In genomic region chr11:128279861-128280260, GRCh38 we compare ENCODE assay signal across 16 cellular contexts.
DNase-seq lines count a peak whose midpoint lies in the region; ATAC-seq and TF ChIP-seq lines count a peak whose summit lies in the region.
"Had no signal": no experiment of that assay in that cellular context is flagged by ENCODE, and none has a peak within 500 bp of the region (broad histone marks: within the 10 kb centered on the region; RNA-seq: fewer than 3 reads in every experiment).

No MANE protein-coding gene starts in this region.

- no peak for TF ChIP-seq POLR2A in suprapubic skin (IDR thresholded peaks at IDR 0.05)

- H4K20me1 ChIP-seq in SK-N-SH (ENCODE audit: insufficient read depth), result no peaks in the 10 kb centered on the region

- DNase-seq in SK-N-SH (no peak), T-helper 17 cell (no peak), kidney tubule cell (ENCODE audit: low spot score) (peak; percentile 19), suprapubic skin (ENCODE audit: low spot score in 2 of 2) (no peak), DMS53 (lab: John Stamatoyannopoulos, UW) (no peak)
- no peak for DNase-seq in activated CD8-positive, alpha-beta memory T cell treated with anti-CD3 and anti-CD28 coated beads, Interleukin-2, amount 50 U/mL, for 4 hours
- DNase-seq in activated naive CD8-positive, alpha-beta T cell treated with anti-CD3 and anti-CD28 coated beads for 36 hours, result no peak
- DNase-seq: activated CD8-positive, alpha-beta memory T cell treated with anti-CD3 and anti-CD28 coated beads, Interleukin-2, amount 10 ng/mL, durations not matched to agents 7 days and 5 days; activated naive CD4-positive, alpha-beta T cell treated with anti-CD3 and anti-CD28 coated beads, Interleukin-2, amount 10 ng/mL, durations not matched to agents 7 days and 5 days; heart left ventricle; natural killer cell; right lobe of liver had no signal

- H3K79me2 ChIP-seq in SK-N-SH (ENCODE audit: insufficient read depth), result no peaks in the 10 kb centered on the region

- no peaks in the 10 kb centered on the region for H3K27me3 ChIP-seq in SK-N-SH (ENCODE audit: insufficient read depth)
- no peaks in the 10 kb centered on the region for H3K27me3 ChIP-seq in suprapubic skin
- H3K27me3 ChIP-seq: heart left ventricle, right lobe of liver had no signal

- H3K36me3 ChIP-seq in SK-N-SH (replicated peaks in 1 of 2; ENCODE audit: control insufficient read depth in 1 of 2, insufficient read depth in 2 of 2, low read length in 1 of 2) (no peaks in the 10 kb centered on the region), suprapubic skin (no peaks in the 10 kb centered on the region)
- H3K36me3 ChIP-seq: cardiac muscle cell, heart left ventricle, right lobe of liver had no signal

- peak overlapping the region; percentile 16 for H3K27ac Mint-ChIP-seq in T-helper 17 cell
- no peak overlapping the region for H3K27ac Mint-ChIP-seq in activated naive CD8-positive, alpha-beta T cell treated with anti-CD3 and anti-CD28 coated beads for 36 hours
- H3K27ac Mint-ChIP-seq: activated CD8-positive, alpha-beta memory T cell treated with anti-CD3 and anti-CD28 coated beads, Interleukin-2, amount 10 ng/mL, durations not matched to agents 7 days and 5 days; activated naive CD4-positive, alpha-beta T cell treated with anti-CD3 and anti-CD28 coated beads, Interleukin-2, amount 10 ng/mL, durations not matched to agents 7 days and 5 days; natural killer cell; stimulated activated naive CD8-positive, alpha-beta T cell treated with anti-CD3 and anti-CD28 coated beads, Interleukin-15, Interleukin-2, amounts not matched to agents 100 ng/mL and 50 ng/mL, for 24 hours had no signal

- no peak overlapping the region for H2AFZ ChIP-seq in SK-N-SH (ENCODE audit: low read depth)

- H3K27ac ChIP-seq in SK-N-SH (ENCODE audit: low read depth in 2 of 2, low read length in 1 of 2) (no peak overlapping the region), suprapubic skin (peak overlapping the region; percentile 42)
- H3K27ac ChIP-seq: 22Rv1, cardiac muscle cell, heart left ventricle, right lobe of liver had no signal

- H3K4me1 Mint-ChIP-seq in T-helper 17 cell, result peaks cover 14% of the 10 kb centered on the region
- H3K4me1 Mint-ChIP-seq in activated naive CD8-positive, alpha-beta T cell treated with anti-CD3 and anti-CD28 coated beads for 36 hours, result peaks cover 19% of the 10 kb centered on the region

- TF ChIP-seq CTCF in SK-N-SH (IDR thresholded peaks at IDR 0.05) (no peak), suprapubic skin (IDR thresholded peaks at IDR 0.05) (no peak)

- H3K9me3 ChIP-seq in SK-N-SH, result no peaks in the 10 kb centered on the region
- no peaks in the 10 kb centered on the region for H3K9me3 ChIP-seq in T-helper 17 cell (ENCODE audit: control insufficient read depth, low read length, poor library complexity, severe bottlenecking)
- no peaks in the 10 kb centered on the region for H3K9me3 ChIP-seq in suprapubic skin

- peak; percentile 26 for ATAC-seq in SK-N-SH treated with all-trans-retinoic acid at 6 μM for 48 hours
- no peak for ATAC-seq in T-helper 17 cell
- ATAC-seq: activated CD8-positive, alpha-beta memory T cell treated with anti-CD3 and anti-CD28 coated beads, Interleukin-2, amount 10 ng/mL, durations not matched to agents 7 days and 5 days; heart left ventricle; natural killer cell had no signal

- no peaks in the 10 kb centered on the region for H3K9me2 ChIP-seq in SK-N-SH

- H3K9me3 Mint-ChIP-seq in activated naive CD8-positive, alpha-beta T cell treated with anti-CD3 and anti-CD28 coated beads for 36 hours, result peaks cover 2% of the 10 kb centered on the region
- H3K9me3 Mint-ChIP-seq: activated naive CD4-positive, alpha-beta T cell treated with anti-CD3 and anti-CD28 coated beads, Interleukin-2, amount 10 ng/mL, durations not matched to agents 7 days and 5 days; natural killer cell; stimulated activated naive CD8-positive, alpha-beta T cell treated with anti-CD3 and anti-CD28 coated beads, Interleukin-15, Interleukin-2, amounts not matched to agents 100 ng/mL and 50 ng/mL, for 24 hours had no signal

- no peak for TF ChIP-seq EP300 in SK-N-SH (IDR thresholded peaks at IDR 0.05; ENCODE audit: borderline replicate concordance in 1 of 2, low read depth in 1 of 2, low read length in 1 of 2)
- no peak for TF ChIP-seq EP300 in suprapubic skin (IDR thresholded peaks at IDR 0.05)

- H3K4me3 Mint-ChIP-seq in T-helper 17 cell, result no peak overlapping the region
- no peak overlapping the region for H3K4me3 Mint-ChIP-seq in activated naive CD8-positive, alpha-beta T cell treated with anti-CD3 and anti-CD28 coated beads for 36 hours
- H3K4me3 Mint-ChIP-seq: activated CD8-positive, alpha-beta memory T cell treated with anti-CD3 and anti-CD28 coated beads, Interleukin-2, amount 10 ng/mL, durations not matched to agents 7 days and 5 days; activated naive CD4-positive, alpha-beta T cell treated with anti-CD3 and anti-CD28 coated beads, Interleukin-2, amount 10 ng/mL, durations not matched to agents 7 days and 5 days; natural killer cell; stimulated activated naive CD8-positive, alpha-beta T cell treated with anti-CD3 and anti-CD28 coated beads, Interleukin-15, Interleukin-2, amounts not matched to agents 100 ng/mL and 50 ng/mL, for 24 hours had no signal

- H3F3A ChIP-seq in SK-N-SH (replicated peaks; ENCODE audit: insufficient read depth), result peaks cover 7% of the 10 kb centered on the region

- H3K27me3 Mint-ChIP-seq in T-helper 17 cell, result peaks cover 23% of the 10 kb centered on the region
- H3K27me3 Mint-ChIP-seq in activated naive CD8-positive, alpha-beta T cell treated with anti-CD3 and anti-CD28 coated beads for 36 hours, result peaks cover 7% of the 10 kb centered on the region
- H3K27me3 Mint-ChIP-seq: stimulated activated naive CD8-positive, alpha-beta T cell treated with anti-CD3 and anti-CD28 coated beads, Interleukin-15, Interleukin-2, amounts not matched to agents 100 ng/mL and 50 ng/mL, for 24 hours had no signal

- POLR2A ChIA-PET in SK-N-SH (lab: Yijun Ruan, JAX), result interaction anchor here (1.0 kb wide), 1 partner anchor 84 kb away, joined by 4 read pairs; no protein-coding TSS in a partner anchor

- 85% methylated on average over 1 of the region's 1 CpG for WGBS in SK-N-SH (ENCODE audit: low lambda C conversion rate)
- 35% methylated on average over 1 of the region's 1 CpG for WGBS in suprapubic skin

- CTCF ChIA-PET in SK-N-SH (lab: Yijun Ruan, JAX), result interaction anchor here (0.6 to 1.2 kb wide), 3 partner anchors 108 to 126 kb away, joined by 3 to 4 read pairs (median 3); no protein-coding TSS in a partner anchor

- no peak overlapping the region for H3K4me2 ChIP-seq in SK-N-SH

- H3K4me3 ChIP-seq in SK-N-SH (ENCODE audit: low read depth in 2 of 2, low read length in 1 of 2) (no peak overlapping the region), suprapubic skin (no peak overlapping the region)
- H3K4me3 ChIP-seq: cardiac muscle cell, heart left ventricle, right lobe of liver had no signal

- no peak overlapping the region for H3K9ac ChIP-seq in SK-N-SH

- no peaks in the 10 kb centered on the region; a peak in 2 of 4 replicates for H3K4me1 ChIP-seq in SK-N-SH (ENCODE audit: control insufficient read depth in 1 of 2, insufficient read depth in 2 of 2, low read depth in 1 of 2, low read length in 1 of 2)
- no peaks in the 10 kb centered on the region for H3K4me1 ChIP-seq in suprapubic skin
- H3K4me1 ChIP-seq: heart left ventricle, right lobe of liver had no signal

- H3K36me3 Mint-ChIP-seq in T-helper 17 cell (ENCODE audit: low read depth), result peaks cover 2% of the 10 kb centered on the region
- peaks cover 3% of the 10 kb centered on the region for H3K36me3 Mint-ChIP-seq in activated naive CD8-positive, alpha-beta T cell treated with anti-CD3 and anti-CD28 coated beads for 36 hours
- H3K36me3 Mint-ChIP-seq: natural killer cell had no signal

- no peak for TF ChIP-seq RAD21 in SK-N-SH (IDR thresholded peaks at IDR 0.05; ENCODE audit: low read length)

TF ChIP-seq in SK-N-SH treated with all-trans-retinoic acid at 6 μM for 48 hours, 23 proteins besides CTCF, POLR2A, EP300 and RAD21 (continues in another document):
- TF ChIP-seq GLIS3 (CRISPR knock-in tag; IDR thresholded peaks at IDR 0.05) (no peak), OSR1 (CRISPR knock-in tag; IDR thresholded peaks at IDR 0.05) (no peak), ZFP30 (CRISPR knock-in tag; IDR thresholded peaks at IDR 0.05) (no peak), ESRRG (CRISPR knock-in tag; IDR thresholded peaks at IDR 0.05) (no peak), PATZ1 (CRISPR knock-in tag; IDR thresholded peaks at IDR 0.05; ENCODE audit: borderline replicate concordance) (no peak)

TF ChIP-seq in SK-N-SH, 30 proteins besides CTCF, POLR2A, EP300 and RAD21 (continues in another document):
- TF ChIP-seq SIN3A (IDR thresholded peaks at IDR 0.05; ENCODE audit: borderline replicate concordance, low read depth, low read length), result no peak
- no peak for TF ChIP-seq RXRA (IDR thresholded peaks at IDR 0.05; ENCODE audit: borderline replicate concordance, low read depth)
- TF ChIP-seq GATA2 (CRISPR knock-in tag; IDR thresholded peaks at IDR 0.05), result no peak
- TF ChIP-seq TCF12 (IDR thresholded peaks at IDR 0.05), result no peak
- TF ChIP-seq TAF1 (IDR thresholded peaks at IDR 0.05; ENCODE audit: borderline replicate concordance, low read depth, low read length), result no peak
- no peak for TF ChIP-seq MEF2A (IDR thresholded peaks at IDR 0.05; ENCODE audit: borderline replicate concordance, low read depth)
- no peak for TF ChIP-seq NRF1 (IDR thresholded peaks at IDR 0.05; ENCODE audit: low read depth, low read length)
